In the genomic region with DNA sequence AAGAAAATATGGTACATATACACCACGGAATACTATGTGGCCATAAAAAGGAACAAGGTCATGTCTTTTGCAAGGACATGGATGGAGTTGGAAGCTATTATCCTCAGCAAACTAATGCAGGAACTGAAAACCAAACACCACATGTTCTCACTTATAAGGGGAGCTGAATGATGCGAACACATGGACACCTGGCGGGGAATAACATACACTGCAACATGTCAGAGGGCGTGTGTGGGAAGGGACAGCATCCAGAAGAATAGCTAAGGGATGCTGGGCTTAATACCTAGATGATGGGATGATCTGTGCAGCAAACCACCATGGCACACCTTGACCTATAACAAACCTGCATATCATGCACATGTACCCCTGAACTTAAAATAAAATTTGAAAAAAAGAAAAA, we compare ENCODE assay signal across 1 cellular context.
TF ChIP-seq lines count a peak whose summit lies in the region.

No MANE protein-coding gene starts in this region.

TF ChIP-seq in GM12878, 131 proteins besides CTCF, POLR2A, EP300 and RAD21:
- TF ChIP-seq HDAC6 (IDR thresholded peaks at IDR 0.05; ENCODE audit: unreplicated experiment) (no peak), SKIL (IDR thresholded peaks at IDR 0.05; ENCODE audit: low read depth, poor library complexity, severe bottlenecking) (no peak)
